Comparison of ENCODE assay signal across 12 cellular contexts in genomic region chr2:157894694-157895450, GRCh38. TPM values are rescaled to one million over a fixed set of nuclear protein-coding genes. Genes with fewer than 3 reads are reported as not detected.
A peak's percentile ranks its signal among the peaks of the same experiment; 100 is the strongest.
DNase-seq lines count a peak whose midpoint lies in the region; ATAC-seq lines count a peak whose summit lies in the region.
"Had no signal": no experiment of that assay in that cellular context is flagged by ENCODE, and none has a peak within 500 bp of the region (broad histone marks: within the 10 kb centered on the region; RNA-seq: fewer than 3 reads in every experiment).

No MANE protein-coding gene starts in this region.

- H4K5ac ChIP-seq in mesendoderm (ENCODE audit: low read length), result no peak overlapping the region

- no peaks in the 10 kb centered on the region for H3K27me3 ChIP-seq in CD4-positive, CD25-positive, alpha-beta regulatory T cell (ENCODE audit: control insufficient read depth, insufficient read depth, low read length)
- no peaks in the 10 kb centered on the region for H3K27me3 ChIP-seq in mesendoderm (ENCODE audit: insufficient read depth, low read length, poor library complexity)
- H3K27me3 ChIP-seq: tibial artery had no signal

- peaks cover 31 to 92% (median 66%) of the 10 kb centered on the region in 4 donors for H3K4me1 Mint-ChIP-seq in CD4-positive, CD25-positive, alpha-beta regulatory T cell
- H3K4me1 Mint-ChIP-seq in activated T-helper 1 cell treated with anti-CD3 and anti-CD28 coated beads, Interleukin-12 subunit alpha, Interleukin-12 subunit beta, Interleukin-2, Interleukin-4 antibody, amounts not matched to agents 30 ng/mL and 10 ng/mL and 1 ng/mL, durations not matched to agents 14 hours and 24 hours and 36 hours (ENCODE audit: low read depth), result peaks cover 77% of the 10 kb centered on the region

- no peak overlapping the region for H3K4me2 ChIP-seq in mesendoderm (ENCODE audit: low read length)

- H2BK5ac ChIP-seq in mesendoderm (ENCODE audit: low read length), result no peak overlapping the region

- H3K4me3 Mint-ChIP-seq in CD4-positive, CD25-positive, alpha-beta regulatory T cell, result peak overlapping the region in 3 of 4 donors; percentile 44 to 57 (median 57)
- no peak overlapping the region for H3K4me3 Mint-ChIP-seq in activated T-helper 1 cell treated with anti-CD3 and anti-CD28 coated beads, Interleukin-12 subunit alpha, Interleukin-12 subunit beta, Interleukin-2, Interleukin-4 antibody, amounts not matched to agents 30 ng/mL and 10 ng/mL and 1 ng/mL, durations not matched to agents 14 hours and 24 hours and 36 hours
- H3K4me3 Mint-ChIP-seq: naive B cell had no signal

- no CpG with 5 or more reads among the region's 12 CpGs for WGBS in mesendoderm (ENCODE audit: extremely low coverage, insufficient coverage, low lambda C conversion rate)

- H2AK5ac ChIP-seq in mesendoderm (ENCODE audit: low read length), result no peak overlapping the region

- intact Hi-C loops in activated T-helper 1 cell treated with anti-CD3 and anti-CD28 coated beads, Interleukin-12 subunit alpha, Interleukin-12 subunit beta, Interleukin-2, Interleukin-4 antibody, amounts not matched to agents 30 ng/mL and 10 ng/mL and 1 ng/mL, durations not matched to agents 14 hours and 24 hours and 36 hours (cut with micrococcal nuclease), result loop anchor here (5.0 kb wide), 5 partner anchors 562 to 1982 kb away; partner anchors contain the start of genes CCDC148, ERMN, MARCHF7 and PKP4

- no peaks in the 10 kb centered on the region for H3K9me3 ChIP-seq in CD4-positive, CD25-positive, alpha-beta regulatory T cell (ENCODE audit: control insufficient read depth in 2 of 2, low read length in 2 of 2)
- H3K9me3 ChIP-seq: tibial artery had no signal

- no peak for DNase-seq in CD4-positive, CD25-positive, alpha-beta regulatory T cell
- DNase-seq in HCEC 1CT (peak; percentile 75), mesendoderm (no peak), epidermal melanocyte (ENCODE audit: insufficient read length, low spot score) (no peak), ureter (ENCODE audit: low spot score) (no peak), KG1 (lab: John Stamatoyannopoulos, UW) (no peak)
- DNase-seq in activated T-helper 1 cell treated with anti-CD3 and anti-CD28 coated beads, Interleukin-12 subunit alpha, Interleukin-12 subunit beta, Interleukin-2, Interleukin-4 antibody, amounts not matched to agents 30 ng/mL and 10 ng/mL and 1 ng/mL, durations not matched to agents 14 hours and 24 hours and 36 hours (ENCODE audit: low spot score), result no peak
- DNase-seq: central memory CD4-positive, alpha-beta T cell; naive B cell; NCI-H1092 treated with DMSO at 0.1 percent for 48 hours; tibial artery had no signal

- H4K8ac ChIP-seq in mesendoderm (ENCODE audit: low read depth, low read length), result no peak overlapping the region

- H3K4ac ChIP-seq in mesendoderm (ENCODE audit: low read depth, low read length), result no peak overlapping the region

- no peak overlapping the region for H3K23ac ChIP-seq in mesendoderm (ENCODE audit: low read length)

- peak overlapping the region; percentile 73 to 95 (median 75) for H3K27ac Mint-ChIP-seq in CD4-positive, CD25-positive, alpha-beta regulatory T cell
- peak overlapping the region; percentile 61 for H3K27ac Mint-ChIP-seq in activated T-helper 1 cell treated with anti-CD3 and anti-CD28 coated beads, Interleukin-12 subunit alpha, Interleukin-12 subunit beta, Interleukin-2, Interleukin-4 antibody, amounts not matched to agents 30 ng/mL and 10 ng/mL and 1 ng/mL, durations not matched to agents 14 hours and 24 hours and 36 hours

- H3K9me3 Mint-ChIP-seq in CD4-positive, CD25-positive, alpha-beta regulatory T cell, result no peaks in the 10 kb centered on the region
- peaks cover 10% of the 10 kb centered on the region for H3K9me3 Mint-ChIP-seq in activated T-helper 1 cell treated with anti-CD3 and anti-CD28 coated beads, Interleukin-12 subunit alpha, Interleukin-12 subunit beta, Interleukin-2, Interleukin-4 antibody, amounts not matched to agents 30 ng/mL and 10 ng/mL and 1 ng/mL, durations not matched to agents 14 hours and 24 hours and 36 hours

- no peaks in the 10 kb centered on the region for H3K79me1 ChIP-seq in mesendoderm (ENCODE audit: low read length)

- H2BK15ac ChIP-seq in mesendoderm (replicated peaks; ENCODE audit: low read depth), result no peak overlapping the region

- H2BK120ac ChIP-seq in mesendoderm (ENCODE audit: low read depth, low read length), result no peak overlapping the region

- H3K36me3 Mint-ChIP-seq in CD4-positive, CD25-positive, alpha-beta regulatory T cell, result peaks cover 3% of the 10 kb centered on the region
- H3K36me3 Mint-ChIP-seq in activated T-helper 1 cell treated with anti-CD3 and anti-CD28 coated beads, Interleukin-12 subunit alpha, Interleukin-12 subunit beta, Interleukin-2, Interleukin-4 antibody, amounts not matched to agents 30 ng/mL and 10 ng/mL and 1 ng/mL, durations not matched to agents 14 hours and 24 hours and 36 hours (ENCODE audit: low read depth), result peaks cover 3% of the 10 kb centered on the region

- H3K9ac ChIP-seq in mesendoderm (ENCODE audit: low read length), result no peak overlapping the region

- H3K36me3 ChIP-seq in CD4-positive, CD25-positive, alpha-beta regulatory T cell (ENCODE audit: control insufficient read depth, insufficient read depth, low read length), result no peaks in the 10 kb centered on the region
- H3K36me3 ChIP-seq in mesendoderm (ENCODE audit: control insufficient read depth, insufficient read depth, low read length), result no peaks in the 10 kb centered on the region
- H3K36me3 ChIP-seq: tibial artery had no signal

- peaks cover 90% of the 10 kb centered on the region for H3K4me1 ChIP-seq in CD4-positive, CD25-positive, alpha-beta regulatory T cell (ENCODE audit: control insufficient read depth, insufficient read depth, low read length, poor library complexity, severe bottlenecking)
- no peaks in the 10 kb centered on the region for H3K4me1 ChIP-seq in mesendoderm (ENCODE audit: control insufficient read depth, low read depth, low read length)
- H3K4me1 ChIP-seq: tibial artery had no signal

- H3K27me3 Mint-ChIP-seq in CD4-positive, CD25-positive, alpha-beta regulatory T cell, result no peaks in the 10 kb centered on the region
- H3K27me3 Mint-ChIP-seq in activated T-helper 1 cell treated with anti-CD3 and anti-CD28 coated beads, Interleukin-12 subunit alpha, Interleukin-12 subunit beta, Interleukin-2, Interleukin-4 antibody, amounts not matched to agents 30 ng/mL and 10 ng/mL and 1 ng/mL, durations not matched to agents 14 hours and 24 hours and 36 hours (ENCODE audit: insufficient read depth), result no peaks in the 10 kb centered on the region
- H3K27me3 Mint-ChIP-seq: naive B cell had no signal

- no peak overlapping the region for H3K4me3 ChIP-seq in CD4-positive, CD25-positive, alpha-beta regulatory T cell (ENCODE audit: low read depth, low read length)
- no peak overlapping the region for H3K4me3 ChIP-seq in mesendoderm (ENCODE audit: low read length)
- H3K4me3 ChIP-seq: tibial artery had no signal

- H3K56ac ChIP-seq in mesendoderm (ENCODE audit: low read length), result peak overlapping the region; percentile 34

- H3K79me2 ChIP-seq in mesendoderm (ENCODE audit: control insufficient read depth, insufficient read depth, low read length), result no peaks in the 10 kb centered on the region

- H3K27ac ChIP-seq in CD4-positive, CD25-positive, alpha-beta regulatory T cell (ENCODE audit: insufficient read depth, low read length, poor library complexity, severe bottlenecking), result no peak overlapping the region
- no peak overlapping the region for H3K27ac ChIP-seq in mesendoderm (ENCODE audit: low read depth, low read length)
- H3K27ac ChIP-seq: tibial artery had no signal

- ATAC-seq in CD4-positive, CD25-positive, alpha-beta regulatory T cell (ENCODE audit: low read depth in 2 of 2), result no peak
- no peak for ATAC-seq in HG03439 (IDR thresholded peaks at IDR 0.05; ENCODE audit: unreplicated experiment)

- no peak overlapping the region for H3K18ac ChIP-seq in mesendoderm (ENCODE audit: low read length)

RNA-seq across cellular contexts. Expression of gene ACVR1, which starts 18.7 kb away (rescaled TPM):
- 64.2 TPM for total RNA-seq in CD4-positive, CD25-positive, alpha-beta regulatory T cell
- polyA plus RNA-seq in CD4-positive, CD25-positive, alpha-beta regulatory T cell, result 10 to 100 TPM; 14.1 to 21.4 (median 17.3) TPM
- 44.0 and 46.5 TPM in 2 replicates for total RNA-seq in activated T-helper 1 cell treated with anti-CD3 and anti-CD28 coated beads, Interleukin-12 subunit alpha, Interleukin-12 subunit beta, Interleukin-2, Interleukin-4 antibody, amounts not matched to agents 30 ng/mL and 10 ng/mL and 1 ng/mL, durations not matched to agents 14 hours and 24 hours and 36 hours
- 8.4 TPM for polyA plus RNA-seq in mesendoderm (2013, experiment 1 of 2)
- polyA plus RNA-seq in mesendoderm (2013, experiment 2 of 2), result 8.1 TPM
- 31.7 TPM for total RNA-seq in ureter
